14 cellular contexts compared by ENCODE assay signal in genomic region chr7:149871576-149871975, GRCh38. TPM values are rescaled to one million over a fixed set of nuclear protein-coding genes. Genes with fewer than 3 reads are reported as not detected.
DNase-seq lines count a peak whose midpoint lies in the region; ATAC-seq and TF ChIP-seq lines count a peak whose summit lies in the region.
"Had no signal": no experiment of that assay in that cellular context is flagged by ENCODE, and none has a peak within 500 bp of the region (broad histone marks: within the 10 kb centered on the region; RNA-seq: fewer than 3 reads in every experiment).

No MANE protein-coding gene starts in this region.

- no peak overlapping the region for H3K9ac ChIP-seq in neuronal stem cell (ENCODE audit: low read depth, low read length, poor library complexity)
- H3K9ac ChIP-seq: SK-N-SH had no signal

- peak overlapping the region; percentile 76 for H3K27ac Mint-ChIP-seq in stimulated activated naive CD8-positive, alpha-beta T cell treated with anti-CD3 and anti-CD28 coated beads, Interleukin-15, Interleukin-2, amounts not matched to agents 100 ng/mL and 50 ng/mL, for 24 hours
- H3K27ac Mint-ChIP-seq in activated CD8-positive, alpha-beta T cell treated with anti-CD3 and anti-CD28 coated beads for 36 hours: peak overlapping the region; percentile 92
- no peak overlapping the region for H3K27ac Mint-ChIP-seq in chondrocyte (ENCODE audit: unreplicated experiment)

- peaks cover 12% of the 10 kb centered on the region for H3K36me3 Mint-ChIP-seq in stimulated activated naive CD8-positive, alpha-beta T cell treated with anti-CD3 and anti-CD28 coated beads, Interleukin-15, Interleukin-2, amounts not matched to agents 100 ng/mL and 50 ng/mL, for 24 hours (ENCODE audit: low read depth)
- peaks cover 40% of the 10 kb centered on the region for H3K36me3 Mint-ChIP-seq in activated CD8-positive, alpha-beta T cell treated with anti-CD3 and anti-CD28 coated beads for 36 hours (ENCODE audit: low read depth)
- no peaks in the 10 kb centered on the region for H3K36me3 Mint-ChIP-seq in chondrocyte (ENCODE audit: low read depth)

- no peaks in the 10 kb centered on the region for H3K27me3 Mint-ChIP-seq in stimulated activated naive CD8-positive, alpha-beta T cell treated with anti-CD3 and anti-CD28 coated beads, Interleukin-15, Interleukin-2, amounts not matched to agents 100 ng/mL and 50 ng/mL, for 24 hours
- H3K27me3 Mint-ChIP-seq in activated CD8-positive, alpha-beta T cell treated with anti-CD3 and anti-CD28 coated beads for 36 hours: no peaks in the 10 kb centered on the region
- H3K27me3 Mint-ChIP-seq in chondrocyte (ENCODE audit: low read depth): no peaks in the 10 kb centered on the region

- no peak overlapping the region for H3K4me3 ChIP-seq in thyroid gland (replicated peaks in 1 of 3)
- H3K4me3 ChIP-seq in neuronal stem cell (ENCODE audit: low read length in 2 of 2): no peak overlapping the region

- H3K9me3 ChIP-seq in thyroid gland: no peaks in the 10 kb centered on the region
- no peaks in the 10 kb centered on the region for H3K9me3 ChIP-seq in neuronal stem cell (replicated peaks in 1 of 2; ENCODE audit: control insufficient read depth in 2 of 2, insufficient read depth in 1 of 2, low read depth in 1 of 2, low read length in 2 of 2)
- H3K9me3 ChIP-seq: SK-N-SH had no signal

- POLR2A ChIA-PET in activated CD8-positive, alpha-beta T cell treated with anti-CD3 and anti-CD28 coated beads for 36 hours (lab: Charles Lee): interaction anchor here (1.0 to 3.7 kb wide), 3 partner anchors 10 to 33 kb away, joined by 4 to 13 read pairs (median 11); partner anchors contain the start of gene ZNF862

- TF ChIP-seq POLR2A in erythroblast (IDR thresholded peaks at IDR 0.05; ENCODE audit: low read length) (no peak), thyroid gland (IDR thresholded peaks at IDR 0.05) (no peak)

- H3K79me1 ChIP-seq in neuronal stem cell (ENCODE audit: low read depth, low read length): peaks cover 2% of the 10 kb centered on the region

- H2BK120ac ChIP-seq in neuronal stem cell (ENCODE audit: low read depth, low read length): no peak overlapping the region

- intact Hi-C loops in activated CD8-positive, alpha-beta T cell treated with anti-CD3 and anti-CD28 coated beads for 36 hours (cut with micrococcal nuclease): no loop called here
- intact Hi-C loops in thyroid gland (cut with DNase I): no loop called here

- H2BK15ac ChIP-seq in neuronal stem cell (ENCODE audit: low read length): no peak overlapping the region

- H3K27me3 ChIP-seq in thyroid gland (no peaks in the 10 kb centered on the region), neuronal stem cell (ENCODE audit: control insufficient read depth in 3 of 3, insufficient read depth in 3 of 3, low read depth in 1 of 3, low read length in 3 of 3) (peaks cover 0 to 3% (median 0%) of the 10 kb centered on the region in 3 experiments)

- H3K4me2 ChIP-seq in neuronal stem cell (ENCODE audit: insufficient read depth, low read length, poor library complexity, severe bottlenecking): no peak overlapping the region

- H4K8ac ChIP-seq in neuronal stem cell (ENCODE audit: low read depth, low read length): no peak overlapping the region

- peaks cover 83% of the 10 kb centered on the region for H3K4me1 Mint-ChIP-seq in stimulated activated naive CD8-positive, alpha-beta T cell treated with anti-CD3 and anti-CD28 coated beads, Interleukin-15, Interleukin-2, amounts not matched to agents 100 ng/mL and 50 ng/mL, for 24 hours (ENCODE audit: low read depth)
- peaks cover 80% of the 10 kb centered on the region for H3K4me1 Mint-ChIP-seq in activated CD8-positive, alpha-beta T cell treated with anti-CD3 and anti-CD28 coated beads for 36 hours (ENCODE audit: low read depth)
- H3K4me1 Mint-ChIP-seq in chondrocyte (ENCODE audit: low read depth): peaks cover 17% of the 10 kb centered on the region

- H3K4me1 ChIP-seq in thyroid gland (peaks cover 26 to 54% of the 10 kb centered on the region in 2 donors), neuronal stem cell (ENCODE audit: control insufficient read depth in 2 of 2, insufficient read depth in 1 of 2, low read depth in 1 of 2, low read length in 2 of 2) (peaks cover 7 to 9% of the 10 kb centered on the region in 2 donors)

- no peaks in the 10 kb centered on the region for H3K9me3 Mint-ChIP-seq in stimulated activated naive CD8-positive, alpha-beta T cell treated with anti-CD3 and anti-CD28 coated beads, Interleukin-15, Interleukin-2, amounts not matched to agents 100 ng/mL and 50 ng/mL, for 24 hours
- H3K9me3 Mint-ChIP-seq in activated CD8-positive, alpha-beta T cell treated with anti-CD3 and anti-CD28 coated beads for 36 hours: no peaks in the 10 kb centered on the region
- H3K9me3 Mint-ChIP-seq in chondrocyte (ENCODE audit: low read depth): no peaks in the 10 kb centered on the region

- H2AK5ac ChIP-seq in neuronal stem cell (ENCODE audit: low read depth, low read length): no peak overlapping the region

- no peak overlapping the region for H3K18ac ChIP-seq in neuronal stem cell (ENCODE audit: low read length)

- ATAC-seq in stimulated activated naive CD8-positive, alpha-beta T cell treated with anti-CD3 and anti-CD28 coated beads, Interleukin-15, Interleukin-2, amounts not matched to agents 100 U/mL and 50 U/mL, for 24 hours: no peak
- no peak for ATAC-seq in activated CD8-positive, alpha-beta T cell treated with anti-CD3 and anti-CD28 coated beads for 36 hours

- CTCF ChIA-PET in activated CD8-positive, alpha-beta T cell treated with anti-CD3 and anti-CD28 coated beads for 36 hours (lab: Charles Lee): interaction anchor here (3.0 to 3.3 kb wide), 3 partner anchors 10 to 32 kb away, joined by 10 to 28 read pairs (median 18); partner anchors contain the start of gene ZNF862

- no peak overlapping the region for H2BK12ac ChIP-seq in neuronal stem cell (ENCODE audit: low read length)

- TF ChIP-seq CTCF in activated CD8-positive, alpha-beta T cell treated with anti-CD3 and anti-CD28 coated beads for 36 hours (IDR thresholded peaks at IDR 0.05): no peak
- TF ChIP-seq CTCF in chondrocyte (IDR thresholded peaks at IDR 0.05): no peak
- no peak for TF ChIP-seq CTCF in thyroid gland (IDR thresholded peaks at IDR 0.05)

- 86 to 100% methylated on average over 1 of the region's 1 CpG for WGBS in thyroid gland, 2 donors
- no CpG with 5 or more reads among the region's 1 CpG for WGBS in neuronal stem cell (ENCODE audit: extremely low coverage in 2 of 2, insufficient read length in 2 of 2, insufficient replicate concordance in 1 of 2), 2 donors

- DNase-seq in stimulated activated naive CD8-positive, alpha-beta T cell treated with anti-CD3 and anti-CD28 coated beads, Interleukin-15, Interleukin-2, amounts not matched to agents 100 U/mL and 50 U/mL, for 24 hours: no peak
- no peak for DNase-seq in activated CD8-positive, alpha-beta T cell treated with anti-CD3 and anti-CD28 coated beads for 36 hours
- DNase-seq in medulla oblongata (ENCODE audit: extremely low spot score): peak; percentile 54
- no peak for DNase-seq in erythroblast (lab: John Stamatoyannopoulos, UW)
- no peak for DNase-seq in chondrocyte (ENCODE audit: low spot score)
- no peak for DNase-seq in thyroid gland
- DNase-seq in neuronal stem cell (ENCODE audit: low spot score): no peak
- DNase-seq: cortex of kidney; mesenchymal stem cell; NCI-H187; NK-92 treated with Interleukin-12 subunit alpha and Interleukin-12 subunit beta, amount 100 ng/mL, for 24 hours; SK-N-SH; stimulated activated CD4-positive, alpha-beta T cell treated with anti-CD3 and anti-CD28 coated beads, Interleukin-2, amount 100 ng/mL, for 48 hours had no signal

- no peak overlapping the region for H2BK5ac ChIP-seq in neuronal stem cell (ENCODE audit: low read length)

- no peaks in the 10 kb centered on the region for H3K36me3 ChIP-seq in thyroid gland
- H3K36me3 ChIP-seq in neuronal stem cell (replicated peaks in 1 of 2; ENCODE audit: control insufficient read depth in 2 of 2, insufficient read depth in 2 of 2, low read length in 2 of 2): peaks cover under 1 to 42% of the 10 kb centered on the region in 2 donors

- no peak overlapping the region for H2AFZ ChIP-seq in neuronal stem cell (ENCODE audit: low read length)

- no peak overlapping the region for H3K27ac ChIP-seq in thyroid gland
- H3K27ac ChIP-seq in neuronal stem cell (replicated peaks; ENCODE audit: low read length): no peak overlapping the region

- H3K4me3 Mint-ChIP-seq in stimulated activated naive CD8-positive, alpha-beta T cell treated with anti-CD3 and anti-CD28 coated beads, Interleukin-15, Interleukin-2, amounts not matched to agents 100 ng/mL and 50 ng/mL, for 24 hours: peak overlapping the region; percentile 90
- peak overlapping the region; percentile 88 for H3K4me3 Mint-ChIP-seq in activated CD8-positive, alpha-beta T cell treated with anti-CD3 and anti-CD28 coated beads for 36 hours
- no peak overlapping the region for H3K4me3 Mint-ChIP-seq in chondrocyte (ENCODE audit: unreplicated experiment)

- H4K91ac ChIP-seq in neuronal stem cell (ENCODE audit: low read depth, low read length, poor library complexity): no peak overlapping the region

- no peak overlapping the region for H3K4ac ChIP-seq in neuronal stem cell (ENCODE audit: low read length)

- H3K14ac ChIP-seq in neuronal stem cell (ENCODE audit: low read length): no peak overlapping the region

- no peak overlapping the region for H3K23ac ChIP-seq in neuronal stem cell (ENCODE audit: low read depth, low read length, poor library complexity)

RNA-seq across cellular contexts. Expression of gene ATP6V0E2, which starts 2.2 kb away (rescaled TPM):
- 10 to 100 TPM; 46.3 to 46.7 TPM for total RNA-seq in activated CD8-positive, alpha-beta T cell treated with anti-CD3 and anti-CD28 coated beads for 36 hours
- 23.1 to 28.5 TPM (median 24.8 TPM) in 3 replicates for total RNA-seq in chondrocyte
- 100 to 1,000 TPM in 2 of 4 donors, 10 to 100 TPM in 2; 43.1 to 113 (median 78.9) TPM for total RNA-seq in thyroid gland
- 63.8 TPM for polyA plus RNA-seq in neuronal stem cell (2013, experiment 1 of 2)
- polyA plus RNA-seq in neuronal stem cell (2013, experiment 2 of 2): 60.2 TPM

RNA-seq across cellular contexts. Expression of gene ZNF862, which starts 33.4 kb away (rescaled TPM):
- total RNA-seq in activated CD8-positive, alpha-beta T cell treated with anti-CD3 and anti-CD28 coated beads for 36 hours: 10 to 100 TPM; 11.0 to 12.4 TPM
- total RNA-seq in chondrocyte (15.9 to 17.6 TPM (median 16.3 TPM) in 3 replicates), thyroid gland (10 to 100 TPM; 23.6 to 53.7 (median 39.3) TPM)
- polyA plus RNA-seq in neuronal stem cell (2013, experiment 1 of 2): 7.1 TPM
- polyA plus RNA-seq in neuronal stem cell (2013, experiment 2 of 2): 6.8 TPM
